8 cellular contexts compared by ENCODE assay signal in genomic region chr17:75665981-75666380, GRCh38. TPM values are rescaled to one million over a fixed set of nuclear protein-coding genes. Genes with fewer than 3 reads are reported as not detected.
DNase-seq lines count a peak whose midpoint lies in the region; ATAC-seq and TF ChIP-seq lines count a peak whose summit lies in the region.

No MANE protein-coding gene starts in this region.

- peaks cover 54% of the 10 kb centered on the region for H3K79me2 ChIP-seq in PC-3 (ENCODE audit: low read length)

- POLR2A ChIA-PET in PC-3 (lab: Charles Lee; ENCODE audit: unreplicated experiment): interaction anchor here (0.7 kb wide), 1 partner anchor 109 kb away, joined by 5 read pairs; no protein-coding TSS in a partner anchor

- DNase-seq in PC-3 (no peak), epithelial cell of proximal tubule (ENCODE audit: low read depth) (no peak), prostate gland (ENCODE audit: low spot score) (no peak), HUDEP-2 (lab: John Stamatoyannopoulos, UW; ENCODE audit: unreplicated experiment in 76 of 76) (no peak), NCI-H1105 (lab: John Stamatoyannopoulos, UW) (no peak)
- no peak for DNase-seq in NK-92 treated with Interleukin-12 subunit alpha and Interleukin-12 subunit beta, amount 100 ng/mL, for 24 hours (lab: John Stamatoyannopoulos, UW)

- no peak for TF ChIP-seq POLR2A in prostate gland (IDR thresholded peaks at IDR 0.05)

- H3K4me1 ChIP-seq in ES-I3 (ENCODE audit: insufficient read depth, low read length): no peaks in the 10 kb centered on the region
- H3K4me1 ChIP-seq in PC-3 (ENCODE audit: insufficient read depth, low read length): peaks cover 19% of the 10 kb centered on the region
- peaks cover 7% of the 10 kb centered on the region for H3K4me1 ChIP-seq in prostate gland (replicated peaks)

- peaks cover 12% of the 10 kb centered on the region; the same call in 1 of the 2 replicates for H4K20me1 ChIP-seq in PC-3 (ENCODE audit: low read length)

- H3K9ac ChIP-seq in ES-I3 (ENCODE audit: low read depth, low read length) (peak overlapping the region; percentile 76; the same call in 1 of the 2 replicates), PC-3 (ENCODE audit: low read length) (peak overlapping the region; percentile 89)

- no peak overlapping the region for H2AFZ ChIP-seq in PC-3 (ENCODE audit: low read length)

- CTCF ChIA-PET in PC-3 (lab: Charles Lee): interaction anchor here (1.4 kb wide), 1 partner anchor 33 kb away, joined by 4 read pairs; no protein-coding TSS in a partner anchor

- intact Hi-C loops in PC-3 (cut with micrococcal nuclease): no loop called here
- intact Hi-C loops in prostate gland (cut with DNase I): no loop called here

- H3K27ac ChIP-seq in PC-3 (ENCODE audit: low read length) (no peak overlapping the region), prostate gland (no peak overlapping the region)

- ATAC-seq in PC-3 (no peak), GM21717 (IDR thresholded peaks at IDR 0.05; ENCODE audit: unreplicated experiment) (no peak)

- TF ChIP-seq CTCF in PC-3 (conservative IDR thresholded peaks at IDR 0.05; ENCODE audit: low read depth, low read length) (no peak), epithelial cell of proximal tubule (conservative IDR thresholded peaks at IDR 0.05; ENCODE audit: low read depth, low read length) (no peak), prostate gland (IDR thresholded peaks at IDR 0.05) (no peak)

- WGBS in prostate gland: 81% methylated on average over 10 of the region's 10 CpGs

- peak overlapping the region; percentile 88 for H3K4me3 ChIP-seq in PC-3 (ENCODE audit: low read length)
- peak overlapping the region; percentile 93 for H3K4me3 ChIP-seq in epithelial cell of proximal tubule (ENCODE audit: low read depth, low read length)
- peak overlapping the region; percentile 74 to 88 for H3K4me3 ChIP-seq in prostate gland

- no TSS peak for BruUV-seq in PC-3 (replicated peaks; lab: Mats Ljungman, UMichigan)

- no peaks in the 10 kb centered on the region for H3F3A ChIP-seq in PC-3 (ENCODE audit: low read length, unreplicated experiment)

- H3K9me2 ChIP-seq in PC-3 (replicated peaks; ENCODE audit: low read length): no peaks in the 10 kb centered on the region

- peak overlapping the region; percentile 96 for H3K4me2 ChIP-seq in PC-3 (ENCODE audit: low read length)

- H3K9me3 ChIP-seq in ES-I3 (ENCODE audit: control insufficient read depth, insufficient read depth, low read length): no peaks in the 10 kb centered on the region
- H3K9me3 ChIP-seq in PC-3 (ENCODE audit: low read length): no peaks in the 10 kb centered on the region
- no peaks in the 10 kb centered on the region for H3K9me3 ChIP-seq in prostate gland

- H3K36me3 ChIP-seq in ES-I3 (ENCODE audit: insufficient read depth, low read length): peaks cover 27% of the 10 kb centered on the region
- H3K36me3 ChIP-seq in PC-3 (ENCODE audit: low read depth, low read length): peaks cover 28% of the 10 kb centered on the region
- peaks cover 0 to 4% of the 10 kb centered on the region in 2 donors for H3K36me3 ChIP-seq in prostate gland

- no peaks in the 10 kb centered on the region for H3K27me3 ChIP-seq in PC-3 (ENCODE audit: low read length)
- no peaks in the 10 kb centered on the region for H3K27me3 ChIP-seq in prostate gland (replicated peaks; ENCODE audit: insufficient read depth)

RNA-seq across cellular contexts. Expression of gene RECQL5, which starts 1.0 kb away (rescaled TPM):
- total RNA-seq in PC-3 (2014; rRNA removed) (54.2 and 97.7 TPM in 2 replicates), epithelial cell of proximal tubule (20.0 and 25.7 TPM in 2 replicates), prostate gland (100 to 1,000 TPM in 1 of 2 donors, 10 to 100 TPM in 1; 33.6 to 132 TPM)

RNA-seq across cellular contexts. Expression of gene SAP30BP, which starts 1.2 kb away (rescaled TPM):
- 97.8 and 115 TPM in 2 replicates for total RNA-seq in PC-3 (2014; rRNA removed)
- 95.8 and 107 TPM in 2 replicates for total RNA-seq in epithelial cell of proximal tubule
- total RNA-seq in prostate gland: 10 to 100 TPM; 50.4 to 72.3 TPM

RNA-seq across cellular contexts. Expression of gene SMIM5, which starts 32.7 kb away (rescaled TPM):
- 2.3 and 4.3 TPM in 2 replicates for total RNA-seq in PC-3 (2014; rRNA removed)
- total RNA-seq in epithelial cell of proximal tubule: 0.63 and 0.94 TPM in 2 replicates
- 1 to 10 TPM in 1 of 2 donors, under 1 TPM in 1; 0.27 to 4.1 TPM for total RNA-seq in prostate gland

RNA-seq across cellular contexts. Expression of gene ITGB4, which starts 55.3 kb away (rescaled TPM):
- total RNA-seq in PC-3 (2014; rRNA removed) (273 and 362 TPM in 2 replicates), epithelial cell of proximal tubule (22.6 and 33.3 TPM in 2 replicates), prostate gland (100 to 1,000 TPM in 1 of 2 donors, 10 to 100 TPM in 1; 81.0 to 105 TPM)
